In the genomic region with DNA sequence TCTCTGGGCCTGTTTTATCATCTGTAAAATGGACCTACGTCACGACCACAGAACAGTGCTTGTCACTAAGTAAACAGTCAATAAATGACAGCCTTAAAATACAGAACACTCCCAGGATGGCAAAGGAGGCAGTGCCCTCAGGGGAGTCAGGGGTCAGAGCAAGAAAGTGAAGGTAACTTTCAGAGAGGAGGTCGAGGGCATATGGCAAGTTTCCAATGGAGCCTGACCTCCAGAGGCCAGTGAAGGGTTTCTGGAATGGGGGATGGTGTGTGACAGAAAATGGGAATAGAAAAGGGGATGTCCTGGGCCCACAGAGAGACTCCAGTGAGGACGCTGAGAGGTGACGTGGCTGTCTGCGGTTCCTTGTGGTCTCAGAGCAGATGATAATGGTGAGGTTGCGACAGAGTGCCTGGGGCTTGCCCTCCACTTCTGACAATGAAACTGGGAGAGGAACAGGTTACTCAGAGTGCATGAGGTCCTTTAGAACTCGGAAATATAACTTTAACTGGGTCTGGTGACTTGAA, we compare ENCODE assay signal across 8 cellular contexts.
A peak's percentile ranks its signal among the peaks of the same experiment; 100 is the strongest.
DNase-seq lines count a peak whose midpoint lies in the region; ATAC-seq lines count a peak whose summit lies in the region.

No MANE protein-coding gene starts in this region.

- intact Hi-C loops in left ventricle myocardium superior (cut with micrococcal nuclease): no loop called here
- intact Hi-C loops in Right ventricle myocardium superior (cut with DNase I): no loop called here

- peak; percentile 33 for DNase-seq in left ventricle myocardium superior
- no peak for DNase-seq in Right ventricle myocardium superior
- DNase-seq in activated CD4-positive, CD25-positive, alpha-beta regulatory T cell (lab: John Stamatoyannopoulos, UW): peak in 3 of 4 experiments; percentile 3 to 30 (median 8)
- peak; percentile 27 for DNase-seq in effector CD4-positive, alpha-beta T cell
- DNase-seq in stimulated activated CD8-positive, alpha-beta memory T cell treated with anti-CD3 and anti-CD28 coated beads, Interleukin-4, amount 100 ng/mL, for 48 hours: peak; percentile 78
- DNase-seq in NCI-H1048 (lab: John Stamatoyannopoulos, UW): no peak
- DNase-seq in foreskin melanocyte: no peak

- ATAC-seq in left ventricle myocardium superior (no peak), Right ventricle myocardium superior (ENCODE audit: poor library complexity) (no peak), HG03378 (IDR thresholded peaks at IDR 0.05; ENCODE audit: unreplicated experiment) (peak; percentile 92)

Comparison
In these comparisons a context has a peak if more than half of its experiments do, and no peak if none do; other contexts are left out.
1. DNase-seq: peak in left ventricle myocardium superior (single experiment), activated CD4-positive, CD25-positive, alpha-beta regulatory T cell (3 of 4), effector CD4-positive, alpha-beta T cell (single experiment) and stimulated activated CD8-positive, alpha-beta memory T cell treated with anti-CD3 and anti-CD28 coated beads, Interleukin-4, amount 100 ng/mL, for 48 hours (single experiment); none in Right ventricle myocardium superior (single experiment), NCI-H1048 (single experiment) and foreskin melanocyte (single experiment).